ENCODE assay signal across 11 cellular contexts in genomic region chr19:18596752-18597157, GRCh38. TPM values are rescaled to one million over a fixed set of nuclear protein-coding genes. Genes with fewer than 3 reads are reported as not detected.
DNase-seq lines count a peak whose midpoint lies in the region; ATAC-seq, FAIRE-seq and TF ChIP-seq lines count a peak whose summit lies in the region.
"Had no signal": no experiment of that assay in that cellular context is flagged by ENCODE, and none has a peak within 500 bp of the region (broad histone marks: within the 10 kb centered on the region; RNA-seq: fewer than 3 reads in every experiment).

No MANE protein-coding gene starts in this region.

- H4K20me1 ChIP-seq in SK-N-SH (ENCODE audit: insufficient read depth): no peaks in the 10 kb centered on the region

- TF ChIP-seq CTCF in A549 (IDR thresholded peaks at IDR 0.05) (no peak), SK-N-SH (IDR thresholded peaks at IDR 0.05) (no peak)

- H2AFZ ChIP-seq in SK-N-SH (ENCODE audit: low read depth): no peak overlapping the region

- H3K9ac ChIP-seq in SK-N-SH: no peak overlapping the region

- no peak for FAIRE-seq in A549 (lab: Jason Lieb, UNC)
- FAIRE-seq: endometrium had no signal

- no peaks in the 10 kb centered on the region for H3K9me3 ChIP-seq in A549
- H3K9me3 ChIP-seq in SK-N-SH: no peaks in the 10 kb centered on the region
- H3K9me3 ChIP-seq: prostate gland, thoracic aorta had no signal

- peak in 1 of 2 experiments; percentile 45 for DNase-seq in A549 (ENCODE audit: low read depth in 1 of 2, low spot score in 1 of 2)
- DNase-seq in H7: peak; percentile 96
- peak; percentile 89 for DNase-seq in SK-N-SH
- peak; percentile 37 for DNase-seq in iris pigment epithelial cell (ENCODE audit: low read depth)
- no peak for DNase-seq in DMS114 treated with DMSO at 0.1 percent for 48 hours (lab: John Stamatoyannopoulos, UW; ENCODE audit: unreplicated experiment)

- H3K9me2 ChIP-seq in SK-N-SH: no peaks in the 10 kb centered on the region

- H3K27me3 ChIP-seq in H7 (ENCODE audit: control insufficient read depth, insufficient read depth, low read length) (peaks cover 2% of the 10 kb centered on the region; the same call in 1 of the 2 replicates), SK-N-SH (ENCODE audit: insufficient read depth) (no peaks in the 10 kb centered on the region)

- H3K79me2 ChIP-seq in SK-N-SH (ENCODE audit: insufficient read depth): no peaks in the 10 kb centered on the region

- TF ChIP-seq RAD21 in A549 (conservative IDR thresholded peaks at IDR 0.05 in 1 of 2, IDR thresholded peaks at IDR 0.05 in 1 of 2): no peak
- no peak for TF ChIP-seq RAD21 in SK-N-SH (IDR thresholded peaks at IDR 0.05; ENCODE audit: low read length)

- H3K4me3 ChIP-seq in A549 (no peak overlapping the region), H7 (ENCODE audit: insufficient read depth, low read depth, low read length) (no peak overlapping the region; the same call in 1 of the 2 replicates), SK-N-SH (ENCODE audit: low read depth in 2 of 2, low read length in 1 of 2) (no peak overlapping the region)
- H3K4me3 ChIP-seq: prostate gland, thoracic aorta had no signal

- POLR2A ChIA-PET in A549 (lab: Yijun Ruan, JAX) (interaction anchor here (0.6 kb wide), 1 partner anchor 98 kb away, joined by 3 read pairs; no protein-coding TSS in a partner anchor), SK-N-SH (lab: Yijun Ruan, JAX) (interaction anchor here (0.5 kb wide), 1 partner anchor 247 kb away, joined by 3 read pairs; no protein-coding TSS in a partner anchor)

- H3F3A ChIP-seq in SK-N-SH (replicated peaks; ENCODE audit: insufficient read depth): peaks cover 20% of the 10 kb centered on the region

- H3K36me3 ChIP-seq in H7 (replicated peaks; ENCODE audit: control insufficient read depth, insufficient read depth, low read length): no peaks in the 10 kb centered on the region
- H3K36me3 ChIP-seq in SK-N-SH (replicated peaks in 1 of 2; ENCODE audit: control insufficient read depth in 1 of 2, insufficient read depth in 2 of 2, low read length in 1 of 2): no peaks in the 10 kb centered on the region
- H3K36me3 ChIP-seq: prostate gland, thoracic aorta had no signal

- H3K4me1 ChIP-seq in A549: peaks cover 4% of the 10 kb centered on the region; the same call in 1 of the 3 replicates
- H3K4me1 ChIP-seq in SK-N-SH (ENCODE audit: control insufficient read depth in 1 of 2, insufficient read depth in 2 of 2, low read depth in 1 of 2, low read length in 1 of 2): peaks cover 0 to 29% of the 10 kb centered on the region in 2 experiments; a peak in 2 of 4 replicates

- no peak overlapping the region for H3K27ac ChIP-seq in A549
- no peak overlapping the region for H3K27ac ChIP-seq in SK-N-SH (ENCODE audit: low read depth in 2 of 2, low read length in 1 of 2)
- H3K27ac ChIP-seq: prostate gland, thoracic aorta had no signal

- no peak overlapping the region for H3K4me2 ChIP-seq in A549
- H3K4me2 ChIP-seq in SK-N-SH: no peak overlapping the region

- TF ChIP-seq EP300 in A549 (IDR thresholded peaks at IDR 0.05): no peak
- no peak for TF ChIP-seq EP300 in SK-N-SH (IDR thresholded peaks at IDR 0.05; ENCODE audit: borderline replicate concordance in 1 of 2, low read depth in 1 of 2, low read length in 1 of 2)

- ATAC-seq in A549 (peak; percentile 66 to 72; a peak in 5 of 6 replicates), GM21529 (IDR thresholded peaks at IDR 0.05; ENCODE audit: unreplicated experiment) (no peak), GM21526 (IDR thresholded peaks at IDR 0.05; ENCODE audit: low FRiP score, unreplicated experiment) (no peak), HG03439 (IDR thresholded peaks at IDR 0.05; ENCODE audit: unreplicated experiment) (no peak)

- CTCF ChIA-PET in A549 (lab: Yijun Ruan, JAX) (interaction anchor here (0.6 to 4.5 kb wide), 5 partner anchors 18 to 270 kb away, joined by 3 to 19 read pairs (median 3); no protein-coding TSS in a partner anchor), SK-N-SH (lab: Yijun Ruan, JAX) (interaction anchor here (1.2 to 10.5 kb wide), 3 partner anchors 78 to 270 kb away, joined by 8 to 234 read pairs (median 52); no protein-coding TSS in a partner anchor)

- TF ChIP-seq POLR2A in A549 (IDR thresholded peaks at IDR 0.05; ENCODE audit: low read length): no peak

- WGBS in A549 (ENCODE audit: missing lambda C conversion rate): 84% methylated on average over 15 of the region's 21 CpGs
- WGBS in SK-N-SH (ENCODE audit: low lambda C conversion rate): 56% methylated on average over 8 of the region's 21 CpGs

TF ChIP-seq in A549, 52 proteins besides CTCF, POLR2A, EP300 and RAD21 (continues in another document):
- TF ChIP-seq ELK1 (IDR thresholded peaks at IDR 0.05; ENCODE audit: low read depth, low read length): no peak

TF ChIP-seq in SK-N-SH, 30 proteins besides CTCF, POLR2A, EP300 and RAD21 (continues in another document):
- no peak for TF ChIP-seq USF1 (IDR thresholded peaks at IDR 0.05; ENCODE audit: borderline replicate concordance, low read depth)
- TF ChIP-seq FOSL2 (IDR thresholded peaks at IDR 0.05; ENCODE audit: borderline replicate concordance, low read depth): no peak
- no peak for TF ChIP-seq EZH2phosphoT487 (IDR thresholded peaks at IDR 0.05; ENCODE audit: borderline replicate concordance, low read depth)

RNA-seq across cellular contexts. Expression of gene REX1BD, which starts 8.2 kb away (rescaled TPM):
- 13.3 and 23.1 TPM in 2 replicates for polyA plus RNA-seq in A549 (2011; rRNA removed)
- 91.8 and 94.7 TPM in 2 replicates for polyA plus RNA-seq in A549 (2012; cell fraction: cytosol; rRNA removed)
- polyA plus RNA-seq in A549 (2012; cell fraction: nucleus; rRNA removed): 175 and 211 TPM in 2 replicates
- polyA plus RNA-seq in A549 (2017; fragmentation: RNase III; extraction: RNeasy Plus Mini Kit Qiagen cat#74134 plus additional on column Dnase treatment): 47.3 to 50.3 TPM (median 47.7 TPM) in 3 replicates
- 3.1 and 4.9 TPM in 2 replicates for polyA minus RNA-seq in A549 (2011; rRNA and poly(A)+ RNA removed)
- 117 TPM in 2 replicates for total RNA-seq in H7 (2014; rRNA removed; shearing (Covaris generic))
- polyA plus RNA-seq in SK-N-SH (2012; rRNA removed): 109 and 159 TPM in 2 replicates
- 85.3 and 102 TPM in 2 replicates for polyA plus RNA-seq in SK-N-SH (2012; cell fraction: cytosol; rRNA removed)
- 472 and 877 TPM in 2 replicates for polyA plus RNA-seq in SK-N-SH (2012; cell fraction: nucleus; rRNA removed)

RNA-seq across cellular contexts. Expression of gene CRLF1, which starts 9.8 kb away (rescaled TPM):
- polyA plus RNA-seq in A549 (2011; rRNA removed) (0.37 and 1.3 TPM in 2 replicates), A549 (2017; fragmentation: RNase III; extraction: RNeasy Plus Mini Kit Qiagen cat#74134 plus additional on column Dnase treatment) (1.6 to 2.7 TPM (median 2.5 TPM) in 3 replicates), SK-N-SH (2012; rRNA removed) (0.71 and 0.84 TPM in 2 replicates)
- 1.3 and 2.0 TPM in 2 replicates for polyA plus RNA-seq in A549 (2012; cell fraction: cytosol; rRNA removed)
- 2.2 and 3.5 TPM in 2 replicates for polyA plus RNA-seq in A549 (2012; cell fraction: nucleus; rRNA removed)
- polyA minus RNA-seq in A549 (2011; rRNA and poly(A)+ RNA removed): 0.45 and 1.2 TPM in 2 replicates
- total RNA-seq in H7 (2014; rRNA removed; shearing (Covaris generic)): 47.4 and 52.8 TPM in 2 replicates
- polyA plus RNA-seq in SK-N-SH (2012; cell fraction: cytosol; rRNA removed): 0.77 and 1.1 TPM in 2 replicates
- 1.9 TPM in 2 replicates for polyA plus RNA-seq in SK-N-SH (2012; cell fraction: nucleus; rRNA removed)

RNA-seq across cellular contexts. Expression of gene TMEM59L, which starts 15.9 kb away (rescaled TPM):
- polyA plus RNA-seq in A549 (2011; rRNA removed) (0.94 and 2.0 TPM in 2 replicates), A549 (2017; fragmentation: RNase III; extraction: RNeasy Plus Mini Kit Qiagen cat#74134 plus additional on column Dnase treatment) (2.8 to 5.0 TPM (median 4.6 TPM) in 3 replicates), SK-N-SH (2012; rRNA removed) (5.8 and 9.6 TPM in 2 replicates)
- 0.75 and 1.5 TPM in 2 replicates for polyA plus RNA-seq in A549 (2012; cell fraction: cytosol; rRNA removed)
- 7.4 and 7.8 TPM in 2 replicates for polyA plus RNA-seq in A549 (2012; cell fraction: nucleus; rRNA removed)
- 0.54 and 0.62 TPM in 2 replicates for polyA minus RNA-seq in A549 (2011; rRNA and poly(A)+ RNA removed)
- 1.8 and 3.5 TPM in 2 replicates for total RNA-seq in H7 (2014; rRNA removed; shearing (Covaris generic))
- 4.5 and 7.3 TPM in 2 replicates for polyA plus RNA-seq in SK-N-SH (2012; cell fraction: cytosol; rRNA removed)
- 44.4 and 61.6 TPM in 2 replicates for polyA plus RNA-seq in SK-N-SH (2012; cell fraction: nucleus; rRNA removed)

RNA-seq across cellular contexts. Expression of gene UBA52, which starts 25.1 kb away (rescaled TPM):
- polyA plus RNA-seq in A549 (2011; rRNA removed) (888 and 1,266 TPM in 2 replicates), A549 (2017; fragmentation: RNase III; extraction: RNeasy Plus Mini Kit Qiagen cat#74134 plus additional on column Dnase treatment) (942 to 959 TPM (median 947 TPM) in 3 replicates), SK-N-SH (2012; rRNA removed) (2,690 and 3,026 TPM in 2 replicates)
- polyA plus RNA-seq in A549 (2012; cell fraction: cytosol; rRNA removed): 1,951 and 2,211 TPM in 2 replicates
- polyA plus RNA-seq in A549 (2012; cell fraction: nucleus; rRNA removed): 1,028 and 1,517 TPM in 2 replicates
- polyA minus RNA-seq in A549 (2011; rRNA and poly(A)+ RNA removed): 851 and 1,238 TPM in 2 replicates
- total RNA-seq in H7 (2014; rRNA removed; shearing (Covaris generic)): 1,268 and 1,295 TPM in 2 replicates
- 2,274 and 2,526 TPM in 2 replicates for polyA plus RNA-seq in SK-N-SH (2012; cell fraction: cytosol; rRNA removed)
- 940 and 1,966 TPM in 2 replicates for polyA plus RNA-seq in SK-N-SH (2012; cell fraction: nucleus; rRNA removed)

RNA-seq across cellular contexts. Expression of gene KXD1, which starts 39.1 kb away (rescaled TPM):
- polyA plus RNA-seq in A549 (2011; rRNA removed) (62.8 and 73.6 TPM in 2 replicates), A549 (2017; fragmentation: RNase III; extraction: RNeasy Plus Mini Kit Qiagen cat#74134 plus additional on column Dnase treatment) (83.9 to 90.6 TPM (median 87.4 TPM) in 3 replicates), SK-N-SH (2012; rRNA removed) (151 and 165 TPM in 2 replicates)
- 155 and 165 TPM in 2 replicates for polyA plus RNA-seq in A549 (2012; cell fraction: cytosol; rRNA removed)
- polyA plus RNA-seq in A549 (2012; cell fraction: nucleus; rRNA removed): 91.2 and 96.6 TPM in 2 replicates
- polyA minus RNA-seq in A549 (2011; rRNA and poly(A)+ RNA removed): 106 and 130 TPM in 2 replicates
- 190 and 202 TPM in 2 replicates for total RNA-seq in H7 (2014; rRNA removed; shearing (Covaris generic))
- 73.1 and 118 TPM in 2 replicates for polyA plus RNA-seq in SK-N-SH (2012; cell fraction: cytosol; rRNA removed)
- 148 TPM in 2 replicates for polyA plus RNA-seq in SK-N-SH (2012; cell fraction: nucleus; rRNA removed)

Comparison
In these comparisons a context has a peak if more than half of its experiments do, and no peak if none do; other contexts are left out.
1. ATAC-seq: peak in A549 (2 of 2); none in GM21529 (single experiment), GM21526 (single experiment) and HG03439 (single experiment).